22 cellular contexts compared by ENCODE assay signal in the genomic region with DNA sequence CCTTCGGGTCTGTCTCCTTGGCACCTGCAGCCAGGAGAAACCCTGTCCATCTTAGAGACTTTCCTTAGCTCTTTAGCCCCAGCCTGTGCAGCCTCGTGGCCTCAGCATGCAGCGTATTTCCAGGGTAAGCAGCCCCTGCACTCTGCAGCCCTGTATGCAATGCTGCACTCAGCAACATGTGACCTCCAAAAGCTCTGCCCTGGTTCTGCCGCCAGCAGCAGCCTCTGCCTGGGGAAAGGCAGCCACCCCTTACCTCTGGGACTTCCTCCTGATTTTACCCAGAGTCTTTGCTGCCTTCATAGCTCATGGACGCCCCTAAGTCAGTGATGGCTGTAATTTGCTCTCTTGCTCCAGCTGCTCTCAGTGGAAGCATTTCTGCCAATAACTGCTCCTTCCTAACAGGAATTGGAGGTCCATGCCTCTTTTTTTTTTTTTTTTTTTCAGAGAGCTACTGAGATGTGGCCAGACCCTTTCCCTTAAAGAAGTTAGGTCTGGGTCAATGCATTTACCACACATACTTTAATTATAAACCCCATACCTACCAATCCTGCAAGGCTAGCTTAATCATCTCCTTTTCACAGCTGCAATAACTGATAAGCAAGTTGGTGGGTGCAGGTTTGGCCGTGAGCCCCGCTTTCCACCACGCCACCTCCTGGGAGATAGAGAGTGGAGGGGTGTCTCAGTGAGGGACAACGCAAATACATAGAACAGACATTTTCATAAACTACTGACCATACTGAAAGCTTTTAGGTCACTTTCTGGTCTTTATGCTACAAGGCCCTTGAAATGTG.
DNase-seq lines count a peak whose midpoint lies in the region; ATAC-seq, FAIRE-seq and TF ChIP-seq lines count a peak whose summit lies in the region.
"Had no signal": no experiment of that assay in that cellular context is flagged by ENCODE, and none has a peak within 500 bp of the region (broad histone marks: within the 10 kb centered on the region; RNA-seq: fewer than 3 reads in every experiment).

No MANE protein-coding gene starts in this region.

- in situ Hi-C loops in IMR-90 (cut with MboI; ENCODE audit: low sequenced_read_pairs), result no loop called here

- H3K23ac ChIP-seq in IMR-90 (ENCODE audit: low read depth, low read length) (no peak overlapping the region), H1 (ENCODE audit: insufficient read length) (no peak overlapping the region), neuronal stem cell (ENCODE audit: low read depth, low read length, poor library complexity) (peak overlapping the region; percentile 22), mesendoderm (ENCODE audit: low read length) (no peak overlapping the region)

- H3K9ac ChIP-seq in IMR-90 (ENCODE audit: low read depth, low read length), result no peak overlapping the region
- H3K9ac ChIP-seq in H1 (replicated peaks in 1 of 4; ENCODE audit: extremely low read depth in 1 of 4, low read depth in 3 of 4, low read length in 3 of 4), result no peak overlapping the region
- no peak overlapping the region for H3K9ac ChIP-seq in neuronal stem cell (ENCODE audit: low read depth, low read length, poor library complexity)
- H3K9ac ChIP-seq in mesendoderm (ENCODE audit: low read length), result no peak overlapping the region

- CTCF ChIA-PET in IMR-90 (lab: Yijun Ruan, JAX), result no interaction called here
- CTCF ChIA-PET in H1 (lab: Charles Lee; ENCODE audit: partially characterized antibody), result interaction anchor here (1.0 to 2.3 kb wide), 7 partner anchors 10 to 434 kb away, joined by 3 to 10 read pairs (median 5); no protein-coding TSS in a partner anchor

- dilution Hi-C loops in IMR-90 (cut with HindIII; ENCODE audit: low sequenced_read_pairs, unreplicated experiment), result no loop called here

- TF ChIP-seq EP300 in H1 (IDR thresholded peaks at IDR 0.05; ENCODE audit: borderline replicate concordance in 1 of 2, low read depth in 2 of 2, low read length in 2 of 2), result no peak

- no TSS peak for BruUV-seq in IMR-90 (replicated peaks; lab: Mats Ljungman, UMichigan)

- H2BK20ac ChIP-seq in IMR-90 (ENCODE audit: low read depth, low read length) (no peak overlapping the region), H1 (ENCODE audit: low read length) (no peak overlapping the region)

- DNase-seq in DMS79 treated with DMSO at 0.1 percent for 48 hours (lab: John Stamatoyannopoulos, UW) (peak; percentile 57), DMS79 (lab: John Stamatoyannopoulos, UW) (no peak), IMR-90 (no peak), H1 (ENCODE audit: low read depth in 1 of 2, low spot score in 2 of 2) (peak in 1 of 2 experiments; percentile 43), neuronal stem cell (ENCODE audit: low spot score) (no peak), mesendoderm (no peak), NCI-H774 (lab: John Stamatoyannopoulos, UW) (no peak)
- DNase-seq: 8988T; CD4-positive, CD25-positive, alpha-beta regulatory T cell; COR-L47; DMS153; EL; GOT3; NCI-H1417 treated with DMSO at 0.1 percent for 48 hours; NCI-H1930; NCI-H446; NCI-H526 treated with DMSO at 0.1 percent for 48 hours; NK-92 treated with Interleukin-12 subunit alpha and Interleukin-12 subunit beta, amount 100 ng/mL, for 24 hours; Right ventricle myocardium superior had no signal

- no peak overlapping the region for H2AK9ac ChIP-seq in IMR-90 (replicated peaks; ENCODE audit: low read depth, low read length, poor library complexity)

- TF ChIP-seq RAD21 in IMR-90 (IDR thresholded peaks at IDR 0.05; ENCODE audit: low read length) (no peak), H1 (IDR thresholded peaks at IDR 0.05 in 1 of 2, conservative IDR thresholded peaks at IDR 0.05 in 1 of 2; ENCODE audit: low read depth in 2 of 2, low read length in 2 of 2) (no peak)

- H3K4me1 ChIP-seq in IMR-90 (ENCODE audit: control insufficient read depth, insufficient read depth, low read length) (no peaks in the 10 kb centered on the region), H1 (replicated peaks in 1 of 4; ENCODE audit: control insufficient read depth in 3 of 4, insufficient read depth in 4 of 4, low read length in 3 of 4) (no peaks in the 10 kb centered on the region), neuronal stem cell (ENCODE audit: control insufficient read depth in 2 of 2, insufficient read depth in 1 of 2, low read depth in 1 of 2, low read length in 2 of 2) (peaks cover 0 to 1% of the 10 kb centered on the region in 2 donors), mesendoderm (ENCODE audit: control insufficient read depth, low read depth, low read length) (no peaks in the 10 kb centered on the region)

- POLR2A ChIA-PET in IMR-90 (lab: Charles Lee; ENCODE audit: unreplicated experiment) (interaction anchor here (0.6 kb wide), 1 partner anchor 31 kb away, joined by 5 read pairs; no protein-coding TSS in a partner anchor), H1 (lab: Charles Lee; ENCODE audit: partially characterized antibody) (no interaction called here)

- H3K79me1 ChIP-seq in IMR-90 (ENCODE audit: low read depth in 1 of 2, low read length in 2 of 2) (no peaks in the 10 kb centered on the region), H1 (ENCODE audit: low read depth, low read length) (no peaks in the 10 kb centered on the region), neuronal stem cell (ENCODE audit: low read depth, low read length) (peaks cover 2% of the 10 kb centered on the region), mesendoderm (ENCODE audit: low read length) (no peaks in the 10 kb centered on the region)

- H2BK5ac ChIP-seq in IMR-90 (ENCODE audit: low read depth, low read length, poor library complexity, severe bottlenecking), result no peak overlapping the region
- no peak overlapping the region for H2BK5ac ChIP-seq in H1 (ENCODE audit: low read depth, low read length)
- no peak overlapping the region for H2BK5ac ChIP-seq in neuronal stem cell (ENCODE audit: low read length)
- no peak overlapping the region for H2BK5ac ChIP-seq in mesendoderm (ENCODE audit: low read length)

- H2BK12ac ChIP-seq in H1 (ENCODE audit: low read depth, low read length) (no peak overlapping the region), neuronal stem cell (ENCODE audit: low read length) (no peak overlapping the region)

- peaks cover 21% of the 10 kb centered on the region for H3K27me3 ChIP-seq in IMR-90 (ENCODE audit: control insufficient read depth, insufficient read depth, low read length)
- no peaks in the 10 kb centered on the region for H3K27me3 ChIP-seq in H1 (replicated peaks in 1 of 4; ENCODE audit: control insufficient read depth in 3 of 4, extremely low read depth in 1 of 4, insufficient read depth in 3 of 4, low read length in 3 of 4)
- H3K27me3 ChIP-seq in neuronal stem cell (ENCODE audit: control insufficient read depth in 3 of 3, insufficient read depth in 3 of 3, low read depth in 1 of 3, low read length in 3 of 3), result peaks cover 0 to 25% (median 0%) of the 10 kb centered on the region in 3 experiments
- no peaks in the 10 kb centered on the region for H3K27me3 ChIP-seq in mesendoderm (ENCODE audit: insufficient read depth, low read length, poor library complexity)

- H3K36me3 ChIP-seq in IMR-90 (ENCODE audit: control insufficient read depth, insufficient read depth, low read length), result no peaks in the 10 kb centered on the region
- H3K36me3 ChIP-seq in H1 (ENCODE audit: control insufficient read depth in 2 of 4, insufficient read depth in 4 of 4, low read length in 3 of 4), result no peaks in the 10 kb centered on the region
- H3K36me3 ChIP-seq in neuronal stem cell (replicated peaks in 1 of 2; ENCODE audit: control insufficient read depth in 2 of 2, insufficient read depth in 2 of 2, low read length in 2 of 2), result no peaks in the 10 kb centered on the region
- no peaks in the 10 kb centered on the region for H3K36me3 ChIP-seq in mesendoderm (ENCODE audit: control insufficient read depth, insufficient read depth, low read length)

- no peaks in the 10 kb centered on the region for H3K79me2 ChIP-seq in H1 (ENCODE audit: control insufficient read depth in 1 of 2, insufficient read depth in 2 of 2, low read length in 2 of 2)
- no peaks in the 10 kb centered on the region for H3K79me2 ChIP-seq in mesendoderm (ENCODE audit: control insufficient read depth, insufficient read depth, low read length)

- H4K91ac ChIP-seq in IMR-90 (ENCODE audit: insufficient read depth, low read depth, low read length) (no peak overlapping the region), H1 (replicated peaks; ENCODE audit: insufficient read length, low read length) (no peak overlapping the region), neuronal stem cell (ENCODE audit: low read depth, low read length, poor library complexity) (no peak overlapping the region)

- no peaks in the 10 kb centered on the region for H3K9me3 ChIP-seq in IMR-90 (ENCODE audit: control insufficient read depth, insufficient read depth, low read length)
- H3K9me3 ChIP-seq in H1 (ENCODE audit: insufficient read depth in 2 of 2, low read depth in 1 of 2, low read length in 1 of 2), result no peaks in the 10 kb centered on the region
- peaks cover 0 to 2% of the 10 kb centered on the region in 2 donors for H3K9me3 ChIP-seq in neuronal stem cell (replicated peaks in 1 of 2; ENCODE audit: control insufficient read depth in 2 of 2, insufficient read depth in 1 of 2, low read depth in 1 of 2, low read length in 2 of 2)

- H2BK120ac ChIP-seq in IMR-90 (ENCODE audit: low read depth, low read length) (no peak overlapping the region), H1 (replicated peaks; ENCODE audit: low read depth, low read length) (no peak overlapping the region), neuronal stem cell (ENCODE audit: low read depth, low read length) (no peak overlapping the region), mesendoderm (ENCODE audit: low read depth, low read length) (no peak overlapping the region)

- H2AFZ ChIP-seq in IMR-90 (replicated peaks; ENCODE audit: low read length, poor library complexity), result peak overlapping the region; percentile 15
- H2AFZ ChIP-seq in H1 (ENCODE audit: low read length), result 0 out of 2 replicates have a peak overlapping the region, but pooled peaks have one; percentile 23
- no peak overlapping the region for H2AFZ ChIP-seq in neuronal stem cell (ENCODE audit: low read length)

- H4K8ac ChIP-seq in IMR-90 (ENCODE audit: low read depth in 2 of 2, low read length in 2 of 2), result no peak overlapping the region
- peak overlapping the region; percentile 48; the same call in 1 of the 2 replicates for H4K8ac ChIP-seq in H1 (ENCODE audit: extremely low read depth, insufficient read depth, low read length)
- no peak overlapping the region for H4K8ac ChIP-seq in neuronal stem cell (ENCODE audit: low read depth, low read length)
- no peak overlapping the region for H4K8ac ChIP-seq in mesendoderm (ENCODE audit: low read depth, low read length)

- H2AK5ac ChIP-seq in IMR-90 (ENCODE audit: low read depth, low read length) (no peak overlapping the region), H1 (ENCODE audit: low read depth, low read length) (no peak overlapping the region), neuronal stem cell (ENCODE audit: low read depth, low read length) (no peak overlapping the region), mesendoderm (ENCODE audit: low read length) (no peak overlapping the region)

- H3K4me2 ChIP-seq in IMR-90 (ENCODE audit: low read depth, low read length) (no peak overlapping the region), H1 (ENCODE audit: insufficient read depth in 1 of 2, low read depth in 2 of 2, low read length in 2 of 2) (no peak overlapping the region), neuronal stem cell (ENCODE audit: insufficient read depth, low read length, poor library complexity, severe bottlenecking) (no peak overlapping the region), mesendoderm (ENCODE audit: low read length) (no peak overlapping the region)

- ATAC-seq in IMR-90 (ENCODE audit: low read depth) (no peak), HG03521 (IDR thresholded peaks at IDR 0.05; ENCODE audit: unreplicated experiment) (no peak)
- ATAC-seq: GM12878 had no signal

- H3K14ac ChIP-seq in IMR-90 (replicated peaks; ENCODE audit: low read depth, low read length), result no peak overlapping the region
- no peak overlapping the region for H3K14ac ChIP-seq in H1 (ENCODE audit: insufficient read length)
- H3K14ac ChIP-seq in neuronal stem cell (ENCODE audit: low read length), result no peak overlapping the region

- H3K27ac ChIP-seq in IMR-90 (ENCODE audit: insufficient read depth, low read length) (no peak overlapping the region), H1 (ENCODE audit: low read depth, low read length) (no peak overlapping the region), neuronal stem cell (replicated peaks; ENCODE audit: low read length) (no peak overlapping the region), mesendoderm (ENCODE audit: low read depth, low read length) (no peak overlapping the region)

- no peaks in the 10 kb centered on the region for H3K23me2 ChIP-seq in H1 (ENCODE audit: low read depth, low read length)

- H3K56ac ChIP-seq in IMR-90 (ENCODE audit: extremely low read depth, insufficient read depth, low read length), result no peak overlapping the region
- no peak overlapping the region for H3K56ac ChIP-seq in H1 (replicated peaks; ENCODE audit: insufficient read length, low read depth, low read length)
- no peak overlapping the region for H3K56ac ChIP-seq in mesendoderm (ENCODE audit: low read length)

- FAIRE-seq in H1 (lab: Jason Lieb, UNC), result no peak
- FAIRE-seq: GM12878, RCC 7860 had no signal

- TF ChIP-seq POLR2A in IMR-90 (IDR thresholded peaks at IDR 0.05; ENCODE audit: low read depth, low read length) (no peak), H1 (IDR thresholded peaks at IDR 0.05; ENCODE audit: control extremely low read depth in 1 of 2, low read depth in 2 of 2, low read length in 2 of 2) (no peak)

- 0 out of 2 replicates have a peak, but pooled peaks cover 2% of the 10 kb centered on the region for H3K9me1 ChIP-seq in IMR-90 (ENCODE audit: insufficient read depth, low read length)

- H4K20me1 ChIP-seq in IMR-90 (ENCODE audit: insufficient read depth, low read length), result no peaks in the 10 kb centered on the region
- H4K20me1 ChIP-seq in H1 (replicated peaks in 1 of 2; ENCODE audit: control insufficient read depth in 1 of 2, insufficient read depth in 2 of 2, low read length in 2 of 2), result peaks cover 0 to 3% of the 10 kb centered on the region in 2 experiments

- H3K4ac ChIP-seq in IMR-90 (ENCODE audit: low read depth, low read length), result no peak overlapping the region
- no peak overlapping the region for H3K4ac ChIP-seq in H1 (replicated peaks; ENCODE audit: insufficient read length, low read depth, low read length)
- H3K4ac ChIP-seq in neuronal stem cell (ENCODE audit: low read length), result no peak overlapping the region
- no peak overlapping the region for H3K4ac ChIP-seq in mesendoderm (ENCODE audit: low read depth, low read length)

- H3K18ac ChIP-seq in IMR-90 (ENCODE audit: low read depth, low read length) (no peak overlapping the region), H1 (ENCODE audit: extremely low read depth, low read length) (no peak overlapping the region), neuronal stem cell (ENCODE audit: low read length) (peak overlapping the region; percentile 29), mesendoderm (ENCODE audit: low read length) (no peak overlapping the region)

- intact Hi-C loops in IMR-90 (cut with micrococcal nuclease), result no loop called here

- H2BK15ac ChIP-seq in IMR-90 (ENCODE audit: low read depth, low read length), result no peak overlapping the region
- no peak overlapping the region for H2BK15ac ChIP-seq in H1 (ENCODE audit: low read length)
- no peak overlapping the region for H2BK15ac ChIP-seq in neuronal stem cell (ENCODE audit: low read length)
- no peak overlapping the region for H2BK15ac ChIP-seq in mesendoderm (replicated peaks; ENCODE audit: low read depth)

- 36% methylated on average over 4 of the region's 9 CpGs; no CpG with 5 or more reads in 1 of the 2 experiments for WGBS in IMR-90 (ENCODE audit: extremely low coverage in 2 of 2, insufficient read length in 1 of 2), 2 experiments
- 86% methylated on average over 9 of the region's 9 CpGs; no CpG with 5 or more reads in 1 of the 2 experiments for WGBS in H1 (ENCODE audit: extremely low coverage in 1 of 2, insufficient coverage in 1 of 2, insufficient read length in 1 of 2, insufficient replicate concordance in 2 of 2, low coverage in 1 of 2, low lambda C conversion rate in 2 of 2, missing lambda C conversion rate in 1 of 2), 2 experiments
- no CpG with 5 or more reads among the region's 9 CpGs for WGBS in neuronal stem cell (ENCODE audit: extremely low coverage in 2 of 2, insufficient read length in 2 of 2, insufficient replicate concordance in 1 of 2), 2 donors
- WGBS in mesendoderm (ENCODE audit: extremely low coverage, insufficient coverage, low lambda C conversion rate), result no CpG with 5 or more reads among the region's 9 CpGs

- no peak overlapping the region for H4K5ac ChIP-seq in IMR-90 (ENCODE audit: low read depth, low read length)
- H4K5ac ChIP-seq in H1 (ENCODE audit: insufficient read length, low read depth, low read length), result no peak overlapping the region
- no peak overlapping the region for H4K5ac ChIP-seq in mesendoderm (ENCODE audit: low read length)

- TF ChIP-seq CTCF in IMR-90 (conservative IDR thresholded peaks at IDR 0.05; ENCODE audit: low read depth, low read length) (no peak), H1 (IDR thresholded peaks at IDR 0.05; ENCODE audit: control extremely low read depth in 1 of 3, insufficient read depth in 1 of 3, low read depth in 1 of 3, low read length in 3 of 3) (no peak)

- H3K4me3 ChIP-seq in IMR-90 (ENCODE audit: insufficient read depth, low read depth, low read length), result no peak overlapping the region
- H3K4me3 ChIP-seq in H1 (ENCODE audit: extremely low read depth in 1 of 4, insufficient read depth in 2 of 4, low read depth in 3 of 4, low read length in 4 of 4), result no peak overlapping the region
- H3K4me3 ChIP-seq in neuronal stem cell (ENCODE audit: low read length in 2 of 2), result no peak overlapping the region
- H3K4me3 ChIP-seq in mesendoderm (ENCODE audit: low read length), result no peak overlapping the region
- H3K4me3 ChIP-seq: GM12878 had no signal
